In genomic region chr17:4852504-4853075, GRCh38 we compare ENCODE assay signal across 10 cellular contexts. TPM values are rescaled to one million over a fixed set of nuclear protein-coding genes. Genes with fewer than 3 reads are reported as not detected.
DNase-seq lines count a peak whose midpoint lies in the region; ATAC-seq and TF ChIP-seq lines count a peak whose summit lies in the region.
"Had no signal": no experiment of that assay in that cellular context is flagged by ENCODE, and none has a peak within 500 bp of the region (broad histone marks: within the 10 kb centered on the region; RNA-seq: fewer than 3 reads in every experiment).

No MANE protein-coding gene starts in this region.

- H3K9me3 Mint-ChIP-seq in dendritic cell treated with granulocyte-macrophage colony-stimulating factor and Interleukin-4, amounts not matched to agents 40 ng/mL and 50 ng/mL, for 4 days = no peaks in the 10 kb centered on the region
- H3K9me3 Mint-ChIP-seq in progenitor cell of endocrine pancreas (ENCODE audit: low read depth) = no peaks in the 10 kb centered on the region

- intact Hi-C loops in dendritic cell treated with granulocyte-macrophage colony-stimulating factor and Interleukin-4, amounts not matched to agents 40 ng/mL and 50 ng/mL, for 4 days (cut with micrococcal nuclease) = no loop called here

- peaks cover 66% of the 10 kb centered on the region for H3K4me1 Mint-ChIP-seq in dendritic cell treated with granulocyte-macrophage colony-stimulating factor and Interleukin-4, amounts not matched to agents 40 ng/mL and 50 ng/mL, for 4 days (ENCODE audit: low read depth)
- peaks cover 23% of the 10 kb centered on the region for H3K4me1 Mint-ChIP-seq in progenitor cell of endocrine pancreas (ENCODE audit: low read depth)

- peak overlapping the region; percentile 9 for H3K27ac Mint-ChIP-seq in dendritic cell treated with granulocyte-macrophage colony-stimulating factor and Interleukin-4, amounts not matched to agents 40 ng/mL and 50 ng/mL, for 4 days
- peak overlapping the region; percentile 22 for H3K27ac Mint-ChIP-seq in progenitor cell of endocrine pancreas
- H3K27ac Mint-ChIP-seq: activated naive CD4-positive, alpha-beta T cell treated with anti-CD3 and anti-CD28 coated beads for 36 hours had no signal

- no peak overlapping the region for H3K4me3 Mint-ChIP-seq in dendritic cell treated with granulocyte-macrophage colony-stimulating factor and Interleukin-4, amounts not matched to agents 40 ng/mL and 50 ng/mL, for 4 days
- no peak overlapping the region for H3K4me3 Mint-ChIP-seq in progenitor cell of endocrine pancreas (ENCODE audit: low read depth)
- H3K4me3 Mint-ChIP-seq: activated naive CD4-positive, alpha-beta T cell treated with anti-CD3 and anti-CD28 coated beads for 36 hours had no signal

- TF ChIP-seq CTCF in progenitor cell of endocrine pancreas (IDR thresholded peaks at IDR 0.05; ENCODE audit: unreplicated experiment) = no peak

- no peak for ATAC-seq in GM21515 (IDR thresholded peaks at IDR 0.05; ENCODE audit: unreplicated experiment)

- H3K27me3 Mint-ChIP-seq in dendritic cell treated with granulocyte-macrophage colony-stimulating factor and Interleukin-4, amounts not matched to agents 40 ng/mL and 50 ng/mL, for 4 days = peaks cover 3% of the 10 kb centered on the region
- no peaks in the 10 kb centered on the region for H3K27me3 Mint-ChIP-seq in progenitor cell of endocrine pancreas

- H3K36me3 Mint-ChIP-seq in dendritic cell treated with granulocyte-macrophage colony-stimulating factor and Interleukin-4, amounts not matched to agents 40 ng/mL and 50 ng/mL, for 4 days (ENCODE audit: low read depth) = peaks cover 55% of the 10 kb centered on the region
- H3K36me3 Mint-ChIP-seq in progenitor cell of endocrine pancreas (ENCODE audit: insufficient read depth) = peaks cover 3% of the 10 kb centered on the region

- DNase-seq in NCI-H82 (lab: John Stamatoyannopoulos, UW) (peak; percentile 45), NCI-H82 treated with DMSO at 0.1 percent for 48 hours (lab: John Stamatoyannopoulos, UW; ENCODE audit: unreplicated experiment) (no peak), RPMI7951 (ENCODE audit: low read depth) (peak; percentile 11), progenitor cell of endocrine pancreas (ENCODE audit: low spot score, unreplicated experiment) (no peak), D341Med (ENCODE audit: low spot score) (no peak), dedifferentiated amniotic fluid mesenchymal stem cell (ENCODE audit: extremely low spot score) (no peak)
- DNase-seq: activated naive CD4-positive, alpha-beta T cell treated with anti-CD3 and anti-CD28 coated beads for 36 hours; mesendoderm had no signal

RNA-seq across cellular contexts. Expression of gene MINK1, which starts 19.4 kb away (rescaled TPM):
- total RNA-seq in RPMI7951 (2014; rRNA removed; shearing (Covaris generic)) = 11.0 and 11.1 TPM in 2 replicates
- 139 and 145 TPM in 2 replicates for total RNA-seq in progenitor cell of endocrine pancreas

RNA-seq across cellular contexts. Expression of gene PLD2, which starts 45.6 kb away (rescaled TPM):
- total RNA-seq in RPMI7951 (2014; rRNA removed; shearing (Covaris generic)) = 7.0 and 12.1 TPM in 2 replicates
- 80.3 and 81.0 TPM in 2 replicates for total RNA-seq in progenitor cell of endocrine pancreas

RNA-seq across cellular contexts. Expression of gene C17orf107, which starts 46.7 kb away (rescaled TPM):
- 0.12 and 0.20 TPM in 2 replicates for total RNA-seq in RPMI7951 (2014; rRNA removed; shearing (Covaris generic))
- 3.6 and 3.7 TPM in 2 replicates for total RNA-seq in progenitor cell of endocrine pancreas

RNA-seq across cellular contexts. Expression of gene CHRNE, which starts 50.3 kb away (rescaled TPM):
- not detected in 2 replicates for total RNA-seq in RPMI7951 (2014; rRNA removed; shearing (Covaris generic))
- total RNA-seq in progenitor cell of endocrine pancreas = 0.31 and 0.36 TPM in 2 replicates

Comparison
In these comparisons a context has a peak if more than half of its experiments do, and no peak if none do; other contexts are left out.
1. DNase-seq: peak in NCI-H82 (single experiment) and RPMI7951 (single experiment); none in NCI-H82 treated with DMSO at 0.1 percent for 48 hours (single experiment), progenitor cell of endocrine pancreas (single experiment), D341Med (single experiment) and dedifferentiated amniotic fluid mesenchymal stem cell (single experiment).
2. RNA of gene MINK1, which starts 19.4 kb away (total RNA-seq): 139 to 145 TPM in progenitor cell of endocrine pancreas; 11.0 to 11.1 TPM in RPMI7951; every median in the first group is over 10 times any median in the second.